In the genomic region with DNA sequence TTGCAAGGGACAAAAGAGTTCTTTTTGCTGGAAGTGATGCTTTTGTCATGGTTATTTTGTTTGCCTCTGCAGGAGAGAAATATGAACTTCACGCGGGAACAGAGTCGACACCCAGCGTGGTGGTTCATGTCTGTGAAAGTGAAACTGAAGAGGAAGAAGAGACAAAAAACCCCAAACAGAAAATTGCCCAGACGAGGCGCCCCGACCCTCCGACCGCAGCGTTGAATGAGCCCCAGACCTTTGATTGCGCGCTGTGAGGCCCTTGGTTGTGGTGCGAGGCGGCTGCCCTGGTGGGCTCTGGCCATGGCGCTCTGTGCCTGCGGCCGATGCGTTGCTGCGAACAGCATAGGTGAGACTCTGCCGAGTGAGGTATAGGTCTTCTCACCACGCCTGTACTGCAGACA, we compare ENCODE assay signal across 1 cellular context.
TF ChIP-seq lines count a peak whose summit lies in the region.

No MANE protein-coding gene starts in this region.

TF ChIP-seq in WTC11, 78 proteins besides CTCF, POLR2A, EP300 and RAD21 (continued from another document):
- TF ChIP-seq, protein P1, sequence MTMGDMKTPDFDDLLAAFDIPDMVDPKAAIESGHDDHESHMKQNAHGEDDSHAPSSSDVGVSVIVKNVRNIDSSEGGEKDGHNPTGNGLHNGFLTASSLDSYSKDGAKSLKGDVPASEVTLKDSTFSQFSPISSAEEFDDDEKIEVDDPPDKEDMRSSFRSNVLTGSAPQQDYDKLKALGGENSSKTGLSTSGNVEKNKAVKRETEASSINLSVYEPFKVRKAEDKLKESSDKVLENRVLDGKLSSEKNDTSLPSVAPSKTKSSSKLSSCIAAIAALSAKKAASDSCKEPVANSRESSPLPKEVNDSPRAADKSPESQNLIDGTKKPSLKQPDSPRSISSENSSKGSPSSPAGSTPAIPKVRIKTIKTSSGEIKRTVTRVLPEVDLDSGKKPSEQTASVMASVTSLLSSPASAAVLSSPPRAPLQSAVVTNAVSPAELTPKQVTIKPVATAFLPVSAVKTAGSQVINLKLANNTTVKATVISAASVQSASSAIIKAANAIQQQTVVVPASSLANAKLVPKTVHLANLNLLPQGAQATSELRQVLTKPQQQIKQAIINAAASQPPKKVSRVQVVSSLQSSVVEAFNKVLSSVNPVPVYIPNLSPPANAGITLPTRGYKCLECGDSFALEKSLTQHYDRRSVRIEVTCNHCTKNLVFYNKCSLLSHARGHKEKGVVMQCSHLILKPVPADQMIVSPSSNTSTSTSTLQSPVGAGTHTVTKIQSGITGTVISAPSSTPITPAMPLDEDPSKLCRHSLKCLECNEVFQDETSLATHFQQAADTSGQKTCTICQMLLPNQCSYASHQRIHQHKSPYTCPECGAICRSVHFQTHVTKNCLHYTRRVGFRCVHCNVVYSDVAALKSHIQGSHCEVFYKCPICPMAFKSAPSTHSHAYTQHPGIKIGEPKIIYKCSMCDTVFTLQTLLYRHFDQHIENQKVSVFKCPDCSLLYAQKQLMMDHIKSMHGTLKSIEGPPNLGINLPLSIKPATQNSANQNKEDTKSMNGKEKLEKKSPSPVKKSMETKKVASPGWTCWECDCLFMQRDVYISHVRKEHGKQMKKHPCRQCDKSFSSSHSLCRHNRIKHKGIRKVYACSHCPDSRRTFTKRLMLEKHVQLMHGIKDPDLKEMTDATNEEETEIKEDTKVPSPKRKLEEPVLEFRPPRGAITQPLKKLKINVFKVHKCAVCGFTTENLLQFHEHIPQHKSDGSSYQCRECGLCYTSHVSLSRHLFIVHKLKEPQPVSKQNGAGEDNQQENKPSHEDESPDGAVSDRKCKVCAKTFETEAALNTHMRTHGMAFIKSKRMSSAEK (CRISPR knock-in tag; IDR thresholded peaks at IDR 0.05; ENCODE audit: borderline replicate concordance), result no peak
